7 cellular contexts compared by ENCODE assay signal in the genomic region with DNA sequence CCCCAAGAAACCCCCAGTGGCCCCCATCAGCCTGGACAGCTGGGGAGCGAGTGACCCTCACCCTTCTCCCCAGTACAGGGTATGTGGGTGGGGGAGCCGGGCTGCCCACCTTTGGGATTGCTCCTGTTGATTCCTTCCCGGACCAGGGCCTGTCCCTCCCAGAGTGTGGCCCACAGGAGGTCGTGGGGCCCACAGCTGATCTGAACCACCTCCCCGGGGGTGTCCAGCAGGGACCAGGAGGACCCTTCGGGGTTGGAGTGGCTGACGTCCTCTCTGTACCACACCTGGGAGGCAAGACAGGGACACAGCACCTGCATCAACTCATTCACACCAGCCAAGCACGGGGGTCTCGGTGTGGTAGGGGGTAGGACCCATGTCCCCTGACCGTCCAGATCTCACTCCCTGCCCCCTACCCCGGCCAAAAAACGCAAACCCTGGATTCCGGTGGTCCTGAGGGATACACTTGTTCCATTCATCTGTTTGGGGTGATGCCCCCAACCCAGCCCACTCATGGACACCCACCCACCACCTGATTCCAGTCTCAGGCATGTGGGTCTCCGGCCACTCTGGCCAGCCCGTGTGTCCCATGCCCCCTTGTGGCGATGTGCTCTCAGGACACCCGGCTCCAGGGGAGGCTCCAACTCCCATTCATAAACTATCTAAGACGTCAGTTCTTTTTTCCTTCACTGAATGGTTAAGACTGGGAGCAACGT. TPM values are rescaled to one million over a fixed set of nuclear protein-coding genes. Genes with fewer than 3 reads are reported as not detected.
DNase-seq lines count a peak whose midpoint lies in the region; ATAC-seq and TF ChIP-seq lines count a peak whose summit lies in the region.

No MANE protein-coding gene starts in this region.

- ATAC-seq in GM21717 (IDR thresholded peaks at IDR 0.05; ENCODE audit: unreplicated experiment) (peak; percentile 66), memory B cell (ENCODE audit: low read depth) (peak; percentile 53), HG02840 (IDR thresholded peaks at IDR 0.05; ENCODE audit: low FRiP score, unreplicated experiment) (no peak), GM18502 (IDR thresholded peaks at IDR 0.05; ENCODE audit: poor library complexity, unreplicated experiment) (no peak)

- H3K4me2 ChIP-seq in PC-9 = no peak overlapping the region

- H2AFZ ChIP-seq in PC-9 = no peak overlapping the region

- no peaks in the 10 kb centered on the region for H3K79me2 ChIP-seq in PC-9 (ENCODE audit: low read depth)

- CTCF ChIA-PET in PC-9 (lab: Charles Lee) = no interaction called here

- DNase-seq in Daoy (ENCODE audit: low read depth) (peak; percentile 32), PC-9 (peak in 1 of 2 experiments; percentile 44), chondrocyte (ENCODE audit: low spot score) (no peak), memory B cell (ENCODE audit: low spot score in 2 of 2) (peak; percentile 30 to 35)

- POLR2A ChIA-PET in PC-9 (lab: Charles Lee; ENCODE audit: unreplicated experiment) = no interaction called here

- H3K9me3 Mint-ChIP-seq in chondrocyte (ENCODE audit: low read depth) = peaks cover 2% of the 10 kb centered on the region
- H3K9me3 Mint-ChIP-seq in memory B cell = no peaks in the 10 kb centered on the region

- no TSS peak for BruUV-seq in PC-9 (replicated peaks; lab: Mats Ljungman, UMichigan)

- H3F3A ChIP-seq in PC-9 (ENCODE audit: insufficient read depth, low read depth) = no peaks in the 10 kb centered on the region

- no peaks in the 10 kb centered on the region for H3K36me3 ChIP-seq in PC-9 (ENCODE audit: low read depth)

- no peaks in the 10 kb centered on the region for H3K9me3 ChIP-seq in PC-9 (ENCODE audit: insufficient read depth, low read depth)

- H3K4me3 ChIP-seq in PC-9 = no peak overlapping the region

- no peaks in the 10 kb centered on the region for H3K4me1 ChIP-seq in PC-9 (replicated peaks; ENCODE audit: insufficient read depth)

- no peaks in the 10 kb centered on the region for H3K27me3 ChIP-seq in PC-9 (ENCODE audit: insufficient read depth, low read depth)

- H3K4me3 Mint-ChIP-seq in chondrocyte (ENCODE audit: unreplicated experiment) (no peak overlapping the region), memory B cell (no peak overlapping the region)

- H4K20me1 ChIP-seq in PC-9 (ENCODE audit: insufficient read depth) = no peaks in the 10 kb centered on the region

- peak overlapping the region; percentile 78 for H3K27ac Mint-ChIP-seq in chondrocyte (ENCODE audit: unreplicated experiment)
- no peak overlapping the region for H3K27ac Mint-ChIP-seq in memory B cell

- intact Hi-C loops in PC-9 (cut with micrococcal nuclease; ENCODE audit: unreplicated experiment) = no loop called here

- TF ChIP-seq CTCF in PC-9 (conservative IDR thresholded peaks at IDR 0.05) (peak; percentile 80), chondrocyte (IDR thresholded peaks at IDR 0.05) (peak; percentile 85)

- H3K9me2 ChIP-seq in PC-9 (ENCODE audit: insufficient read depth) = no peaks in the 10 kb centered on the region

- peaks cover 24% of the 10 kb centered on the region for H3K4me1 Mint-ChIP-seq in chondrocyte (ENCODE audit: low read depth)
- H3K4me1 Mint-ChIP-seq in memory B cell = no peaks in the 10 kb centered on the region

- H3K27ac ChIP-seq in PC-9 = no peak overlapping the region

- H3K27me3 Mint-ChIP-seq in chondrocyte (ENCODE audit: low read depth) (no peaks in the 10 kb centered on the region), memory B cell (no peaks in the 10 kb centered on the region)

- H3K36me3 Mint-ChIP-seq in chondrocyte (ENCODE audit: low read depth) (peaks cover 15% of the 10 kb centered on the region), memory B cell (peaks cover 29% of the 10 kb centered on the region)

RNA-seq across cellular contexts. Expression of a gene that starts 10.9 kb away (rescaled TPM):
- 5.2 and 33.1 TPM in 2 replicates for total RNA-seq in Daoy (2014; rRNA removed; shearing (Covaris generic))
- total RNA-seq in PC-9 (2021) (22.7 and 27.4 TPM in 2 replicates), chondrocyte (27.3 to 33.8 TPM (median 32.0 TPM) in 3 replicates)

RNA-seq across cellular contexts. Expression of a gene that starts 29.9 kb away (rescaled TPM):
- not detected in 2 replicates for total RNA-seq in Daoy (2014; rRNA removed; shearing (Covaris generic))
- 0.53 and 0.79 TPM in 2 replicates for total RNA-seq in PC-9 (2021)
- total RNA-seq in chondrocyte = 0.32 to 1.2 TPM in 2 of 3 replicates, not detected in the other

RNA-seq across cellular contexts. Expression of a gene that starts 40.4 kb away (rescaled TPM):
- 9.6 and 14.4 TPM in 2 replicates for total RNA-seq in Daoy (2014; rRNA removed; shearing (Covaris generic))
- total RNA-seq in PC-9 (2021) (239 and 255 TPM in 2 replicates), chondrocyte (264 to 370 TPM (median 359 TPM) in 3 replicates)

Comparison
In these comparisons a context has a peak if more than half of its experiments do, and no peak if none do; other contexts are left out.
1. ATAC-seq: peak in GM21717 (single experiment) and memory B cell (single experiment); none in HG02840 (single experiment) and GM18502 (single experiment).
2. RNA of a gene that starts 40.4 kb away (total RNA-seq): 264 to 370 TPM in chondrocyte and 239 to 255 TPM in PC-9; 9.6 to 14.4 TPM in Daoy; every median in the first group is over 10 times any median in the second.